ENCODE assay signal across 8 cellular contexts in genomic region chr9:35756743-35757526, GRCh38. TPM values are rescaled to one million over a fixed set of nuclear protein-coding genes. Genes with fewer than 3 reads are reported as not detected.
DNase-seq lines count a peak whose midpoint lies in the region; ATAC-seq and TF ChIP-seq lines count a peak whose summit lies in the region.

No MANE protein-coding gene starts in this region.

- H3K9me3 Mint-ChIP-seq in activated naive CD8-positive, alpha-beta T cell treated with anti-CD3 and anti-CD28 coated beads, Interleukin-2, amount 10 ng/mL, durations not matched to agents 7 days and 5 days, result no peaks in the 10 kb centered on the region

- peak overlapping the region; percentile 35 to 81 (median 65); a peak in 21 of 22 replicates for H3K27ac ChIP-seq in BLaER1 treated with 17β-estradiol and CSF1 and Interleukin-3, amounts not matched to agents 10 nM and 100 nM

- peak; percentile 84 for DNase-seq in OCI-M1 (lab: John Stamatoyannopoulos, UW)
- peak; percentile 71 for DNase-seq in activated naive CD8-positive, alpha-beta T cell treated with anti-CD3 and anti-CD28 coated beads, Interleukin-2, amount 10 ng/mL, durations not matched to agents 7 days and 5 days
- DNase-seq in left cardiac atrium, result peak; percentile 82
- peak; percentile 91 for DNase-seq in posterior vena cava (ENCODE audit: low spot score)
- DNase-seq in AG08395 (ENCODE audit: low spot score), result no peak

- H3K9me3 ChIP-seq in BLaER1 treated with 17β-estradiol and CSF1 and Interleukin-3, amounts not matched to agents 10 nM and 100 nM (replicated peaks in 1 of 11), result no peaks in the 10 kb centered on the region

- peak; percentile 61 for TF ChIP-seq POLR2A in GM19193 (IDR thresholded peaks at IDR 0.05; ENCODE audit: extremely low read depth, insufficient read depth, insufficient read length)

- H3K4me1 ChIP-seq in BLaER1 treated with 17β-estradiol and CSF1 and Interleukin-3, amounts not matched to agents 10 nM and 100 nM, result peaks cover 50 to 78% (median 70%) of the 10 kb centered on the region in 10 experiments

- H3K27me3 ChIP-seq in BLaER1 treated with 17β-estradiol and CSF1 and Interleukin-3, amounts not matched to agents 10 nM and 100 nM, result no peaks in the 10 kb centered on the region

- H3K4me3 ChIP-seq in BLaER1 treated with 17β-estradiol and CSF1 and Interleukin-3, amounts not matched to agents 10 nM and 100 nM, result peak overlapping the region; percentile 56 to 72 (median 60)

- peak overlapping the region; percentile 98 for H3K27ac Mint-ChIP-seq in activated naive CD8-positive, alpha-beta T cell treated with anti-CD3 and anti-CD28 coated beads, Interleukin-2, amount 10 ng/mL, durations not matched to agents 7 days and 5 days

- peaks cover 16 to 33% (median 25%) of the 10 kb centered on the region in 11 experiments; a peak in 20 of 22 replicates for H3K36me3 ChIP-seq in BLaER1 treated with 17β-estradiol and CSF1 and Interleukin-3, amounts not matched to agents 10 nM and 100 nM

- H3K36me3 Mint-ChIP-seq in activated naive CD8-positive, alpha-beta T cell treated with anti-CD3 and anti-CD28 coated beads, Interleukin-2, amount 10 ng/mL, durations not matched to agents 7 days and 5 days, result peaks cover 22% of the 10 kb centered on the region

- H4K20me1 ChIP-seq in BLaER1 treated with 17β-estradiol and CSF1 and Interleukin-3, amounts not matched to agents 10 nM and 100 nM, result peaks cover 0 to 7% (median 0%) of the 10 kb centered on the region in 11 experiments; a peak in 1 of 22 replicates

- intact Hi-C loops in left cardiac atrium (cut with DNase I), result no loop called here
- intact Hi-C loops in posterior vena cava (cut with DNase I), result no loop called here

- H3K4me1 Mint-ChIP-seq in activated naive CD8-positive, alpha-beta T cell treated with anti-CD3 and anti-CD28 coated beads, Interleukin-2, amount 10 ng/mL, durations not matched to agents 7 days and 5 days, result peaks cover 28% of the 10 kb centered on the region

- peak overlapping the region; percentile 91 to 100 (median 97) for H3K4me2 ChIP-seq in BLaER1 treated with 17β-estradiol and CSF1 and Interleukin-3, amounts not matched to agents 10 nM and 100 nM

- H3K9ac ChIP-seq in BLaER1 treated with 17β-estradiol and CSF1 and Interleukin-3, amounts not matched to agents 10 nM and 100 nM, result peak overlapping the region; percentile 49 to 81 (median 69); a peak in 21 of 22 replicates

- ATAC-seq in HG03442 (IDR thresholded peaks at IDR 0.05; ENCODE audit: unreplicated experiment), result peak; percentile 54
- ATAC-seq in activated naive CD8-positive, alpha-beta T cell treated with anti-CD3 and anti-CD28 coated beads, Interleukin-2, amount 10 ng/mL, durations not matched to agents 7 days and 5 days (ENCODE audit: low read depth), result peak; percentile 84
- ATAC-seq in left cardiac atrium, result peak; percentile 75 to 76

- POLR2A ChIA-PET in activated naive CD8-positive, alpha-beta T cell treated with anti-CD3 and anti-CD28 coated beads, Interleukin-2, amount 10 ng/mL, durations not matched to agents 7 days and 5 days (lab: Charles Lee), result interaction anchor here (0.6 to 2.0 kb wide), 10 partner anchors 8 to 1436 kb away, joined by 3 to 7 read pairs (median 4); partner anchors contain the start of genes CCDC107, CREB3, RMRP and SPAG8

- H3K4me3 Mint-ChIP-seq in activated naive CD8-positive, alpha-beta T cell treated with anti-CD3 and anti-CD28 coated beads, Interleukin-2, amount 10 ng/mL, durations not matched to agents 7 days and 5 days, result peak overlapping the region; percentile 97

- no peaks in the 10 kb centered on the region for H3K27me3 Mint-ChIP-seq in activated naive CD8-positive, alpha-beta T cell treated with anti-CD3 and anti-CD28 coated beads, Interleukin-2, amount 10 ng/mL, durations not matched to agents 7 days and 5 days

RNA-seq across cellular contexts. Expression of gene MSMP, which starts 2.9 kb away (rescaled TPM):
- not detected for total RNA-seq in activated naive CD8-positive, alpha-beta T cell treated with anti-CD3 and anti-CD28 coated beads, Interleukin-2, amount 10 ng/mL, durations not matched to agents 7 days and 5 days
- total RNA-seq in left cardiac atrium (not detected), posterior vena cava (1 to 10 TPM in 1 of 2 donors, not detected in 1; 1.7 TPM)

RNA-seq across cellular contexts. Expression of gene RGP1, which starts 7.8 kb away (rescaled TPM):
- 10 to 100 TPM; 26.9 to 29.1 TPM for total RNA-seq in activated naive CD8-positive, alpha-beta T cell treated with anti-CD3 and anti-CD28 coated beads, Interleukin-2, amount 10 ng/mL, durations not matched to agents 7 days and 5 days
- 10 to 100 TPM; 23.6 to 34.6 TPM for total RNA-seq in left cardiac atrium
- total RNA-seq in posterior vena cava, result 10 to 100 TPM; 27.8 to 29.5 TPM

RNA-seq across cellular contexts. Expression of gene GBA2, which starts 7.9 kb away (rescaled TPM):
- 10 to 100 TPM; 60.1 to 62.2 TPM for total RNA-seq in activated naive CD8-positive, alpha-beta T cell treated with anti-CD3 and anti-CD28 coated beads, Interleukin-2, amount 10 ng/mL, durations not matched to agents 7 days and 5 days
- 10 to 100 TPM; 92.5 to 97.7 TPM for total RNA-seq in left cardiac atrium
- total RNA-seq in posterior vena cava, result 10 to 100 TPM; 50.1 to 57.7 TPM

RNA-seq across cellular contexts. Expression of gene CREB3, which starts 24.5 kb away (rescaled TPM):
- 10 to 100 TPM; 21.1 to 24.1 TPM for total RNA-seq in activated naive CD8-positive, alpha-beta T cell treated with anti-CD3 and anti-CD28 coated beads, Interleukin-2, amount 10 ng/mL, durations not matched to agents 7 days and 5 days
- 10 to 100 TPM; 24.6 to 36.2 TPM for total RNA-seq in left cardiac atrium
- total RNA-seq in posterior vena cava, result 10 to 100 TPM; 41.7 to 53.0 TPM

RNA-seq across cellular contexts. Expression of gene TLN1, which starts 24.9 kb away (rescaled TPM):
- 100 to 1,000 TPM; 381 to 388 TPM for total RNA-seq in activated naive CD8-positive, alpha-beta T cell treated with anti-CD3 and anti-CD28 coated beads, Interleukin-2, amount 10 ng/mL, durations not matched to agents 7 days and 5 days
- total RNA-seq in left cardiac atrium, result 100 to 1,000 TPM; 301 to 324 TPM
- total RNA-seq in posterior vena cava, result 100 to 1,000 TPM; 816 to 836 TPM
